25 cellular contexts compared by ENCODE assay signal in the genomic region with DNA sequence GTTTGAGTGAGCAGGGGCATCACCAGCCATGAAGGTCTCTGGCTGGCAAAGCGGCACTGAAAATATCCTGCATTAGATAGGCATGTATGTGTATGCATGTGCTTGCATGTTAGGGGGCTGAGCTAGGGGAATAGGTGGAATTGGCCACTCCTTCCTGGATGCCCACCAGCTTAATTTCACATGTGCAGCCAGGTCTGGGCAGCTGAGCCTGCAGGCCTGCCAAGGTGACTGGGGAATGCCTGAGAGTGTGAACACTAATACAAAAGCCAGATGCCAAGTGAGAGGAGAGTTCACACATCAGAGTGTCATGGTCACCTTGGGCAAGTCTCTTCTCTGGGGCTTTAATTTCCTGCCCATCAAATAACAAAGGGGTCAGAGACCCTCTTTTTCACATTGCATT.
DNase-seq lines count a peak whose midpoint lies in the region; ATAC-seq, FAIRE-seq and TF ChIP-seq lines count a peak whose summit lies in the region.
"Had no signal": no experiment of that assay in that cellular context is flagged by ENCODE, and none has a peak within 500 bp of the region (broad histone marks: within the 10 kb centered on the region; RNA-seq: fewer than 3 reads in every experiment).

No MANE protein-coding gene starts in this region.

- intact Hi-C loops in left ventricle myocardium superior (cut with micrococcal nuclease) = no loop called here
- intact Hi-C loops in right cardiac atrium (cut with DNase I) = no loop called here
- intact Hi-C loops in posterior vena cava (cut with DNase I) = no loop called here

- 0 out of 2 replicates have a peak overlapping the region, but pooled peaks have one; percentile 9 for H2BK12ac ChIP-seq in H1 (ENCODE audit: low read depth, low read length)

- H2AFZ ChIP-seq in H1 (ENCODE audit: low read length) = no peak overlapping the region

- no peak for TF ChIP-seq RAD21 in H1 (IDR thresholded peaks at IDR 0.05 in 1 of 2, conservative IDR thresholded peaks at IDR 0.05 in 1 of 2; ENCODE audit: low read depth in 2 of 2, low read length in 2 of 2)

- no peak overlapping the region for H3K4me2 ChIP-seq in H1 (ENCODE audit: insufficient read depth in 1 of 2, low read depth in 2 of 2, low read length in 2 of 2)
- H3K4me2 ChIP-seq: BLaER1 had no signal

- no peaks in the 10 kb centered on the region for H4K20me1 ChIP-seq in H1 (replicated peaks in 1 of 2; ENCODE audit: control insufficient read depth in 1 of 2, insufficient read depth in 2 of 2, low read length in 2 of 2)
- H4K20me1 ChIP-seq: BLaER1 had no signal

- no peak overlapping the region for H3K56ac ChIP-seq in H1 (replicated peaks; ENCODE audit: insufficient read length, low read depth, low read length)

- H2BK120ac ChIP-seq in H1 (replicated peaks; ENCODE audit: low read depth, low read length) = no peak overlapping the region

- H3K4me3 ChIP-seq in right cardiac atrium (ENCODE audit: low read length) (no peak overlapping the region), H1 (ENCODE audit: extremely low read depth in 1 of 4, insufficient read depth in 2 of 4, low read depth in 3 of 4, low read length in 4 of 4) (no peak overlapping the region)
- H3K4me3 ChIP-seq: BLaER1, GM12878 had no signal

- H3K23ac ChIP-seq in H1 (ENCODE audit: insufficient read length) = no peak overlapping the region

- no peak for TF ChIP-seq EP300 in H1 (IDR thresholded peaks at IDR 0.05; ENCODE audit: borderline replicate concordance in 1 of 2, low read depth in 2 of 2, low read length in 2 of 2)

- no peaks in the 10 kb centered on the region; a peak in 1 of 4 replicates for H3K79me2 ChIP-seq in H1 (ENCODE audit: control insufficient read depth in 1 of 2, insufficient read depth in 2 of 2, low read length in 2 of 2)

- CTCF ChIA-PET in H1 (lab: Charles Lee; ENCODE audit: partially characterized antibody) = interaction anchor here (0.7 to 1.2 kb wide), 6 partner anchors 14 to 189 kb away, joined by 3 to 6 read pairs (median 3); no protein-coding TSS in a partner anchor

- H3K14ac ChIP-seq in H1 (ENCODE audit: insufficient read length) = no peak overlapping the region

- H3K9ac ChIP-seq in H1 (replicated peaks in 1 of 4; ENCODE audit: extremely low read depth in 1 of 4, low read depth in 3 of 4, low read length in 3 of 4) = no peak overlapping the region
- H3K9ac ChIP-seq: BLaER1 had no signal

- H2BK20ac ChIP-seq in H1 (ENCODE audit: low read length) = no peak overlapping the region

- DNase-seq in left ventricle myocardium superior (no peak), right cardiac atrium (no peak), GM12891 (ENCODE audit: insufficient read length, low spot score) (no peak), H1 (ENCODE audit: low read depth in 1 of 2, low spot score in 2 of 2) (no peak), posterior vena cava (ENCODE audit: low spot score) (peak; percentile 67), SKM-1 (lab: John Stamatoyannopoulos, UW; ENCODE audit: unreplicated experiment) (no peak)
- DNase-seq in activated CD4-positive, alpha-beta T cell treated with anti-CD3 and anti-CD28 coated beads for 4 hours = no peak
- DNase-seq: 8988T; ACHN; BE2C; C1 segment of cervical spinal cord; Calu3; CD4-positive, alpha-beta memory T cell; CD4-positive, CD25-positive, alpha-beta regulatory T cell; CD8-positive, alpha-beta memory T cell; COR-L47; DMS79 treated with DMSO at 0.1 percent for 48 hours; EL; GDM1 had no signal

- H3K27ac ChIP-seq in right cardiac atrium (ENCODE audit: low read length) = no peak overlapping the region
- no peak overlapping the region for H3K27ac ChIP-seq in H1 (ENCODE audit: low read depth, low read length)
- H3K27ac ChIP-seq: BLaER1 had no signal

- no peak overlapping the region for H4K8ac ChIP-seq in H1 (ENCODE audit: extremely low read depth, insufficient read depth, low read length)

- H3K18ac ChIP-seq in H1 (ENCODE audit: extremely low read depth, low read length) = no peak overlapping the region

- H3K79me1 ChIP-seq in H1 (ENCODE audit: low read depth, low read length) = no peaks in the 10 kb centered on the region; the same call in 1 of the 2 replicates

- 97% methylated on average over 1 of the region's 1 CpG for WGBS in right cardiac atrium
- WGBS in H1 (ENCODE audit: extremely low coverage in 1 of 2, insufficient coverage in 1 of 2, insufficient read length in 1 of 2, insufficient replicate concordance in 2 of 2, low coverage in 1 of 2, low lambda C conversion rate in 2 of 2, missing lambda C conversion rate in 1 of 2), 2 experiments = 93% methylated on average over 1 of the region's 1 CpG; no CpG with 5 or more reads in 1 of the 2 experiments

- H3K9me3 ChIP-seq in right cardiac atrium (ENCODE audit: control insufficient read depth, low read length) = no peaks in the 10 kb centered on the region
- no peaks in the 10 kb centered on the region for H3K9me3 ChIP-seq in H1 (ENCODE audit: insufficient read depth in 2 of 2, low read depth in 1 of 2, low read length in 1 of 2)
- H3K9me3 ChIP-seq: BE2C had no signal

- no peak overlapping the region for H2BK15ac ChIP-seq in H1 (ENCODE audit: low read length)

- no peak for TF ChIP-seq CTCF in H1 (IDR thresholded peaks at IDR 0.05; ENCODE audit: control extremely low read depth in 1 of 3, insufficient read depth in 1 of 3, low read depth in 1 of 3, low read length in 3 of 3)

- H3K4ac ChIP-seq in H1 (replicated peaks; ENCODE audit: insufficient read length, low read depth, low read length) = no peak overlapping the region

- H3K23me2 ChIP-seq in H1 (ENCODE audit: low read depth, low read length) = no peaks in the 10 kb centered on the region

- H3K27me3 ChIP-seq in right cardiac atrium (ENCODE audit: control insufficient read depth, insufficient read depth) = no peaks in the 10 kb centered on the region
- H3K27me3 ChIP-seq in H1 (replicated peaks in 1 of 4; ENCODE audit: control insufficient read depth in 3 of 4, extremely low read depth in 1 of 4, insufficient read depth in 3 of 4, low read length in 3 of 4) = no peaks in the 10 kb centered on the region
- H3K27me3 ChIP-seq: BE2C, BLaER1 had no signal

- TF ChIP-seq POLR2A in GM12891 (IDR thresholded peaks at IDR 0.05; ENCODE audit: low read depth, low read length) (no peak), H1 (IDR thresholded peaks at IDR 0.05; ENCODE audit: control extremely low read depth in 1 of 2, low read depth in 2 of 2, low read length in 2 of 2) (no peak)

- no peak overlapping the region for H2BK5ac ChIP-seq in H1 (ENCODE audit: low read depth, low read length)

- H3K36me3 ChIP-seq in H1 (ENCODE audit: control insufficient read depth in 2 of 4, insufficient read depth in 4 of 4, low read length in 3 of 4) = no peaks in the 10 kb centered on the region; a peak in 1 of 8 replicates
- H3K36me3 ChIP-seq: BE2C, BLaER1 had no signal

- POLR2A ChIA-PET in H1 (lab: Charles Lee; ENCODE audit: partially characterized antibody) = no interaction called here

- H4K91ac ChIP-seq in H1 (replicated peaks; ENCODE audit: insufficient read length, low read length) = no peak overlapping the region

- H3K4me1 ChIP-seq in right cardiac atrium (ENCODE audit: control insufficient read depth, insufficient read depth, low read length) = peaks cover 12% of the 10 kb centered on the region
- H3K4me1 ChIP-seq in H1 (replicated peaks in 1 of 4; ENCODE audit: control insufficient read depth in 3 of 4, insufficient read depth in 4 of 4, low read length in 3 of 4) = peaks cover 0 to 2% (median 0%) of the 10 kb centered on the region in 4 experiments; a peak in 2 of 7 replicates
- H3K4me1 ChIP-seq: BE2C had no signal

- FAIRE-seq in GM12891 (lab: Jason Lieb, UNC) (peak; percentile 48), H1 (lab: Jason Lieb, UNC) (no peak)
- FAIRE-seq: A204.1, D721Med, GM12878, GM19239 had no signal

- H4K5ac ChIP-seq in H1 (ENCODE audit: insufficient read length, low read depth, low read length) = no peak overlapping the region

- no peak overlapping the region for H2AK5ac ChIP-seq in H1 (ENCODE audit: low read depth, low read length)

- peak; percentile 41 for ATAC-seq in left ventricle myocardium superior
- no peak for ATAC-seq in right cardiac atrium
- no peak for ATAC-seq in GM19467 (IDR thresholded peaks at IDR 0.05; ENCODE audit: unreplicated experiment)
- ATAC-seq: GM12878 had no signal

TF ChIP-seq in GM12891, 5 proteins besides CTCF, POLR2A, EP300 and RAD21:
- no peak for TF ChIP-seq POLR2AphosphoS5 (IDR thresholded peaks at IDR 0.05; ENCODE audit: low read depth, low read length)
- TF ChIP-seq TAF1 (IDR thresholded peaks at IDR 0.05; ENCODE audit: low read depth, low read length) = no peak
- TF ChIP-seq POU2F2 (IDR thresholded peaks at IDR 0.05; ENCODE audit: low read depth, low read length) = no peak
- no peak for TF ChIP-seq SPI1 (IDR thresholded peaks at IDR 0.05; ENCODE audit: low read depth, low read length)
- TF ChIP-seq PAX5 (IDR thresholded peaks at IDR 0.05; ENCODE audit: insufficient read depth, low read length, severe bottlenecking) = no peak

TF ChIP-seq in H1, 55 proteins besides CTCF, POLR2A, EP300 and RAD21:
- TF ChIP-seq CHD1 (IDR thresholded peaks at IDR 0.05; ENCODE audit: low read depth, low read length) (no peak), GTF2F1 (IDR thresholded peaks at IDR 0.05; ENCODE audit: borderline replicate concordance, low read depth, low read length) (no peak), TEAD4 (IDR thresholded peaks at IDR 0.05; ENCODE audit: low read depth, low read length) (no peak), CEBPB (IDR thresholded peaks at IDR 0.05; ENCODE audit: low read depth, low read length) (no peak), POU5F1 (IDR thresholded peaks at IDR 0.05; ENCODE audit: low read depth, low read length) (no peak)
TF ChIP-seq in H1: peak in this region for 0.
